8 cellular contexts compared by ENCODE assay signal in the genomic region with DNA sequence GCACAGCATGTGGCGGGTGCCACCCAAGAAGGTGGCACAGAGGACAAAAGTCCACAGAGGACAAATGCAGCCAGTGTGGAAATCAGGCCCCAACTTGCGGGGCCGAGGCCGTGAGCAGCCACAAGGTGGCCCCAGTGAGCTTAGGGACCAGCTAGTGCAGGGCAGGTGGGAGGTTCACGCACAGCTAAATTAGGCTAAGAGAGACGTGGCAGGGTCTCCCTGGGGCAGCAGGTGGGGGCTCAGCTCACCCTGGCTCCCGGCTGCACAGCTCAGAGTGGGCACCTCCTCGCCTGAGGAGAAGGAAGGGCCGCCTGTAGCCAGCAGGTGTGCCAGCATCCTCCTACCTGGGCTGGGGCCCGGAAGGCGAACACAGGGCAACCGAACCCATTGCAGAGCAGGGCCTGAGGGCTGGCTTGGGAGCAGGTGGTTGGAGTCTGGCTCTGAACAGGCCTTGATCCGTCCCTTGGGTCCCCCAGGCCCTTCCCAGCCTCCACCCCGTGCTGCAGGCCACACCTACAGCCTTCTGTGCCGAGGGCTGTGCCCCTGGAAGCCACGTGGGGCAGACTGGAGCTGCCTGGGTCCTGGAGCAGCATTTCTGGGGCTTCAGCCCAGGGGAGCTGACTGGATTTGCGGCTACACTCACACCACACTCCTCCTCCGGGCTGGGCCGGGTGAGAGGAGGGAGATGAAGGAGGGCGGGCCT. TPM values are rescaled to one million over a fixed set of nuclear protein-coding genes. Genes with fewer than 3 reads are reported as not detected.
DNase-seq lines count a peak whose midpoint lies in the region; ATAC-seq, FAIRE-seq and TF ChIP-seq lines count a peak whose summit lies in the region.

No MANE protein-coding gene starts in this region.

- CTCF ChIA-PET in CD4-positive, alpha-beta memory T cell (lab: Charles Lee; ENCODE audit: partially characterized antibody) = interaction anchor here (0.6 to 3.3 kb wide), 40 partner anchors 10 to 282 kb away, joined by 3 to 38 read pairs (median 4); a partner anchor contains a TSS
- CTCF ChIA-PET in activated CD8-positive, alpha-beta memory T cell treated with anti-CD3 and anti-CD28 coated beads, Interleukin-2, amount 10 ng/mL, durations not matched to agents 7 days and 5 days (lab: Charles Lee) = interaction anchor here (0.6 to 3.1 kb wide), 37 partner anchors 9 to 446 kb away, joined by 3 to 23 read pairs (median 5); a partner anchor contains a TSS
- CTCF ChIA-PET in endothelial cell of umbilical vein (lab: Charles Lee) = interaction anchor here (0.6 to 2.6 kb wide), 30 partner anchors 8 to 1930 kb away, joined by 3 to 22 read pairs (median 4); a partner anchor contains a TSS

- H3K4me3 ChIP-seq in CD4-positive, alpha-beta memory T cell (ENCODE audit: low read length in 2 of 2) = no peak overlapping the region
- no peak overlapping the region for H3K4me3 ChIP-seq in endothelial cell of umbilical vein (replicated peaks in 1 of 3; ENCODE audit: insufficient read depth in 1 of 3, low read depth in 1 of 3, low read length in 3 of 3)

- no peak overlapping the region for H3K27ac ChIP-seq in CD4-positive, alpha-beta memory T cell (ENCODE audit: low read depth, low read length)
- H3K27ac ChIP-seq in endothelial cell of umbilical vein (ENCODE audit: insufficient read depth, low read depth, low read length) = no peak overlapping the region

- H3K36me3 ChIP-seq in CD4-positive, alpha-beta memory T cell (ENCODE audit: insufficient read depth, low read length) = no peaks in the 10 kb centered on the region
- H3K36me3 ChIP-seq in endothelial cell of umbilical vein (ENCODE audit: control insufficient read depth in 2 of 2, extremely low read depth in 1 of 2, insufficient read depth in 2 of 2, low read length in 2 of 2) = no peaks in the 10 kb centered on the region

- no peaks in the 10 kb centered on the region for H3K27me3 ChIP-seq in CD4-positive, alpha-beta memory T cell (ENCODE audit: insufficient read depth, low read length)
- H3K27me3 ChIP-seq in endothelial cell of umbilical vein (ENCODE audit: control insufficient read depth in 2 of 2, insufficient read depth in 2 of 2, low read length in 2 of 2) = no peaks in the 10 kb centered on the region

- no peaks in the 10 kb centered on the region for H3K9me3 ChIP-seq in CD4-positive, alpha-beta memory T cell (ENCODE audit: control insufficient read depth in 1 of 2, low read length in 2 of 2)
- H3K9me3 ChIP-seq in endothelial cell of umbilical vein (replicated peaks; ENCODE audit: control insufficient read depth, insufficient read depth, low read length) = no peaks in the 10 kb centered on the region

- DNase-seq in CD4-positive, alpha-beta memory T cell = peak; percentile 71 to 77 (median 72)
- DNase-seq in NOMO-1 treated with DMSO at 0.1 percent for 48 hours (lab: John Stamatoyannopoulos, UW; ENCODE audit: unreplicated experiment) = peak; percentile 65
- DNase-seq in activated CD8-positive, alpha-beta memory T cell treated with anti-CD3 and anti-CD28 coated beads, Interleukin-2, amount 10 ng/mL, durations not matched to agents 7 days and 5 days = peak; percentile 81
- DNase-seq in endothelial cell of umbilical vein (ENCODE audit: low read depth, low spot score) = peak; percentile 48
- peak; percentile 71 for DNase-seq in natural killer cell
- peak; percentile 68 for DNase-seq in stimulated activated naive CD4-positive, alpha-beta T cell treated with Interleukin-2 at 50 U/mL for 16 hours (lab: John Stamatoyannopoulos, UW)

- POLR2A ChIA-PET in CD4-positive, alpha-beta memory T cell (lab: Charles Lee; ENCODE audit: partially characterized antibody) = interaction anchor here (0.6 to 1.4 kb wide), 6 partner anchors 50 to 240 kb away, joined by 3 to 6 read pairs (median 4); a partner anchor contains a TSS
- POLR2A ChIA-PET in endothelial cell of umbilical vein (lab: Charles Lee) = no interaction called here

- peak; percentile 24 for FAIRE-seq in endothelial cell of umbilical vein (lab: Jason Lieb, UNC)

- no peaks in the 10 kb centered on the region for H3K36me3 Mint-ChIP-seq in CD4-positive, alpha-beta memory T cell
- no peaks in the 10 kb centered on the region for H3K36me3 Mint-ChIP-seq in activated CD8-positive, alpha-beta memory T cell treated with anti-CD3 and anti-CD28 coated beads, Interleukin-2, amount 10 ng/mL, durations not matched to agents 7 days and 5 days
- no peaks in the 10 kb centered on the region for H3K36me3 Mint-ChIP-seq in natural killer cell

- peaks cover 2 to 5% (median 4%) of the 10 kb centered on the region in 4 donors for H3K4me1 Mint-ChIP-seq in CD4-positive, alpha-beta memory T cell
- H3K4me1 Mint-ChIP-seq in activated CD8-positive, alpha-beta memory T cell treated with anti-CD3 and anti-CD28 coated beads, Interleukin-2, amount 10 ng/mL, durations not matched to agents 7 days and 5 days = peaks cover 5% of the 10 kb centered on the region
- peaks cover 0 to 10% of the 10 kb centered on the region in 2 donors for H3K4me1 Mint-ChIP-seq in natural killer cell

- H4K20me1 ChIP-seq in endothelial cell of umbilical vein (replicated peaks; ENCODE audit: control insufficient read depth, extremely low read depth, insufficient read depth, low read length) = no peaks in the 10 kb centered on the region

- H3K9ac ChIP-seq in endothelial cell of umbilical vein (replicated peaks; ENCODE audit: extremely low read depth, insufficient read depth, low read length) = no peak overlapping the region

- peak overlapping the region in 2 of 7 donors; percentile 29 to 32 for H3K27ac Mint-ChIP-seq in CD4-positive, alpha-beta memory T cell
- H3K27ac Mint-ChIP-seq in activated CD8-positive, alpha-beta memory T cell treated with anti-CD3 and anti-CD28 coated beads, Interleukin-2, amount 10 ng/mL, durations not matched to agents 7 days and 5 days = no peak overlapping the region
- no peak overlapping the region for H3K27ac Mint-ChIP-seq in natural killer cell

- H3K79me2 ChIP-seq in endothelial cell of umbilical vein (ENCODE audit: control insufficient read depth, insufficient read depth, low read length) = no peaks in the 10 kb centered on the region

- no peak overlapping the region for H3K4me2 ChIP-seq in endothelial cell of umbilical vein (ENCODE audit: insufficient read depth, low read length)

- H3K9me3 Mint-ChIP-seq in CD4-positive, alpha-beta memory T cell = no peaks in the 10 kb centered on the region
- no peaks in the 10 kb centered on the region for H3K9me3 Mint-ChIP-seq in activated CD8-positive, alpha-beta memory T cell treated with anti-CD3 and anti-CD28 coated beads, Interleukin-2, amount 10 ng/mL, durations not matched to agents 7 days and 5 days (ENCODE audit: low read depth)
- H3K9me3 Mint-ChIP-seq in natural killer cell = no peaks in the 10 kb centered on the region

- intact Hi-C loops in CD4-positive, alpha-beta memory T cell (cut with micrococcal nuclease) = loop anchor here (1.0 to 2.0 kb wide), 3 partner anchors 51 to 175 kb away; a partner anchor contains a TSS
- intact Hi-C loops in endothelial cell of umbilical vein (cut with micrococcal nuclease) (loop anchor here (2.0 to 5.0 kb wide), 2 partner anchors 123 to 239 kb away; no protein-coding TSS in a partner anchor), natural killer cell (cut with micrococcal nuclease) (loop anchor here (1.0 kb wide), 1 partner anchor 240 kb away; no protein-coding TSS in a partner anchor)

- H3K27me3 Mint-ChIP-seq in CD4-positive, alpha-beta memory T cell = no peaks in the 10 kb centered on the region
- no peaks in the 10 kb centered on the region for H3K27me3 Mint-ChIP-seq in activated CD8-positive, alpha-beta memory T cell treated with anti-CD3 and anti-CD28 coated beads, Interleukin-2, amount 10 ng/mL, durations not matched to agents 7 days and 5 days
- no peaks in the 10 kb centered on the region for H3K27me3 Mint-ChIP-seq in natural killer cell (ENCODE audit: low read depth in 2 of 2)

- peak; percentile 77 to 93 for TF ChIP-seq CTCF in endothelial cell of umbilical vein (IDR thresholded peaks at IDR 0.05; ENCODE audit: extremely low read depth in 1 of 2, insufficient read depth in 1 of 2, low read depth in 1 of 2, low read length in 2 of 2)
- TF ChIP-seq CTCF in natural killer cell (IDR thresholded peaks at IDR 0.05) = peak; percentile 80

- H3K4me3 Mint-ChIP-seq in CD4-positive, alpha-beta memory T cell = peak overlapping the region in 6 of 8 donors; percentile 20 to 71 (median 54)
- H3K4me3 Mint-ChIP-seq in activated CD8-positive, alpha-beta memory T cell treated with anti-CD3 and anti-CD28 coated beads, Interleukin-2, amount 10 ng/mL, durations not matched to agents 7 days and 5 days = no peak overlapping the region
- H3K4me3 Mint-ChIP-seq in natural killer cell = no peak overlapping the region

- H3K9me1 ChIP-seq in endothelial cell of umbilical vein (replicated peaks; ENCODE audit: control insufficient read depth, extremely low read depth, insufficient read depth, low read length) = no peaks in the 10 kb centered on the region

- no peak overlapping the region for H2AFZ ChIP-seq in endothelial cell of umbilical vein (ENCODE audit: low read depth, low read length)

- TF ChIP-seq POLR2A in endothelial cell of umbilical vein (IDR thresholded peaks at IDR 0.05; ENCODE audit: low read depth, low read length) = no peak

- peaks cover 6% of the 10 kb centered on the region for H3K4me1 ChIP-seq in CD4-positive, alpha-beta memory T cell (ENCODE audit: insufficient read depth, low read length)
- no peaks in the 10 kb centered on the region for H3K4me1 ChIP-seq in endothelial cell of umbilical vein (ENCODE audit: control insufficient read depth, extremely low read depth, insufficient read depth, low read length)

- ATAC-seq in HG03135 (IDR thresholded peaks at IDR 0.05; ENCODE audit: unreplicated experiment) (peak; percentile 60), natural killer cell (peak; percentile 91 to 98 (median 95)), GM21737 (IDR thresholded peaks at IDR 0.05; ENCODE audit: unreplicated experiment) (no peak)
- ATAC-seq in activated CD8-positive, alpha-beta memory T cell treated with anti-CD3 and anti-CD28 coated beads, Interleukin-2, amount 10 ng/mL, durations not matched to agents 7 days and 5 days = peak; percentile 90

- BruUV-seq in endothelial cell of umbilical vein (replicated peaks; lab: Mats Ljungman, UMichigan) = no TSS peak

- dilution Hi-C loops in endothelial cell of umbilical vein (cut with MboI; ENCODE audit: extremely low pct_ligation_motif_present, low sequenced_read_pairs) = no loop called here

RNA-seq across cellular contexts. Expression of a gene that starts 26.1 kb away (rescaled TPM):
- 1 to 10 TPM in 1 of 2 experiments, under 1 TPM in 1; 0.94 to 1.1 TPM for total RNA-seq in CD4-positive, alpha-beta memory T cell
- polyA plus RNA-seq in CD4-positive, alpha-beta memory T cell = under 1 TPM; 0.47 to 0.67 TPM
- under 1 TPM; 0.06 to 0.12 TPM for total RNA-seq in activated CD8-positive, alpha-beta memory T cell treated with anti-CD3 and anti-CD28 coated beads, Interleukin-2, amount 10 ng/mL, durations not matched to agents 7 days and 5 days
- total RNA-seq in endothelial cell of umbilical vein = 2.1 and 3.7 TPM in 2 replicates
- polyA plus RNA-seq in endothelial cell of umbilical vein = 5.4 and 5.7 TPM in 2 replicates
- 3.0 and 3.6 TPM in 2 replicates for polyA plus RNA-seq in endothelial cell of umbilical vein (2011; cell fraction: cytosol; rRNA removed)
- polyA plus RNA-seq in endothelial cell of umbilical vein (2011; cell fraction: nucleus; rRNA removed) = 5.5 and 6.0 TPM in 2 replicates
- 2.2 and 7.6 TPM in 2 replicates for polyA plus RNA-seq in endothelial cell of umbilical vein (2012)
- 9.8 and 15.1 TPM in 2 replicates for polyA minus RNA-seq in endothelial cell of umbilical vein
- 13.2 TPM for polyA minus RNA-seq in endothelial cell of umbilical vein (2011; cell fraction: cytosol; rRNA and poly(A)+ RNA removed)
- polyA minus RNA-seq in endothelial cell of umbilical vein (2011; cell fraction: nucleus; rRNA and poly(A)+ RNA removed) = 9.8 and 15.1 TPM in 2 replicates
- total RNA-seq in natural killer cell = 1 to 10 TPM in 2 of 3 donors, under 1 TPM in 1; 0.89 to 3.9 (median 1.9) TPM

RNA-seq across cellular contexts. Expression of a gene that starts 56.7 kb away (rescaled TPM):
- total RNA-seq in CD4-positive, alpha-beta memory T cell = 10 to 100 TPM; 16.1 to 19.6 TPM
- polyA plus RNA-seq in CD4-positive, alpha-beta memory T cell = 1 to 10 TPM in 1 of 2 donors, under 1 TPM in 1; 0.73 to 7.2 TPM
- total RNA-seq in activated CD8-positive, alpha-beta memory T cell treated with anti-CD3 and anti-CD28 coated beads, Interleukin-2, amount 10 ng/mL, durations not matched to agents 7 days and 5 days = 10 to 100 TPM; 35.4 to 44.6 TPM
- 14.8 and 17.3 TPM in 2 replicates for total RNA-seq in endothelial cell of umbilical vein
- polyA plus RNA-seq in endothelial cell of umbilical vein = 5.9 and 7.1 TPM in 2 replicates
- polyA plus RNA-seq in endothelial cell of umbilical vein (2011; cell fraction: cytosol; rRNA removed) = 5.2 and 7.8 TPM in 2 replicates
- polyA plus RNA-seq in endothelial cell of umbilical vein (2011; cell fraction: nucleus; rRNA removed) = 12.6 and 22.0 TPM in 2 replicates
- 6.1 and 12.4 TPM in 2 replicates for polyA plus RNA-seq in endothelial cell of umbilical vein (2012)
- polyA minus RNA-seq in endothelial cell of umbilical vein = 13.8 and 35.4 TPM in 2 replicates
- polyA minus RNA-seq in endothelial cell of umbilical vein (2011; cell fraction: cytosol; rRNA and poly(A)+ RNA removed) = 7.1 TPM
- 9.3 and 14.8 TPM in 2 replicates for polyA minus RNA-seq in endothelial cell of umbilical vein (2011; cell fraction: nucleus; rRNA and poly(A)+ RNA removed)
- 10 to 100 TPM; 30.0 to 78.5 (median 41.6) TPM for total RNA-seq in natural killer cell

Comparison
In these comparisons a context has a peak if more than half of its experiments do, and no peak if none do; other contexts are left out.
1. H3K4me3 Mint-ChIP-seq: peak in CD4-positive, alpha-beta memory T cell (6 of 8); none in activated CD8-positive, alpha-beta memory T cell treated with anti-CD3 and anti-CD28 coated beads, Interleukin-2, amount 10 ng/mL, durations not matched to agents 7 days and 5 days (single experiment) and natural killer cell (single experiment).
2. Peak in every context shown above with its lines, with median percentiles within 50 percentile points of each other: DNase-seq.